Comparison of ENCODE assay signal across 8 cellular contexts in the genomic region with DNA sequence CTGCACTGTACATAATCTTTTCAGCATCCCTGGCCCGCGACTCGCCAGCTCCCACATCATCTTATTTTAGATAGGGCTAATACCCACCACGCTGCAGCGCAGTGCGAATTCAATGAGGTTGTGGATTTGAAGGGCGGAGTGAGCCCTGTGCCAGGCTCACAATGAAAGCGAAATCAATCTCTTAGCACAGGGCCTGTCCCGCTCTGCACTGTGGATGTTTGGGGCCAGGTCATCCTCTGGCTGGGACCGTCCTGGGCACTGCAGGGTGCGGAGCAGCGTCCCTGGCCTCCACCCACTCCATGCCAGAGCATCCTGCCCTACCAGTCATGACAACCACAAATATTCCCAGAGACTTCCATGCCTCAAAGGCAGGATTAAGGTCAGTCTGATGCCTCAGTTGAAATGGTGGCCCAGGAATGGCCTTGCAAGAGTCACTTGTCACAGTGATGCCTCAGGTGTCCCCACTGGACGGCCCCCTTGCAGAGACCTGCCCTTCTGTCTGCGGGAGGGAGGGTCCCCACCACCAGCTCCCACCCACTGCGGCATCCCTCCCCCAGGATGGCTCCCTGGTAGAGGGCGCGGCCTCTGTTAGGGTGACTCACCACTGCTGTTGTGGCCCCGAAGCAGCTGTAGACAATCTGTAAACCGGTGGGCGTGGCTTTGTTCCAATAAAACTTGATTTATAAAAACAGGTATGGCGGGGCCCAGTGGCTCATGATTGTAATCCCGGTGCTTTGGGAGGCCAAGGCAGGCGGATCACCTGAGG. TPM values are rescaled to one million over a fixed set of nuclear protein-coding genes. Genes with fewer than 3 reads are reported as not detected.
DNase-seq lines count a peak whose midpoint lies in the region; ATAC-seq, FAIRE-seq and TF ChIP-seq lines count a peak whose summit lies in the region.

No MANE protein-coding gene starts in this region.

- ATAC-seq in psoas muscle = no peak
- no peak for ATAC-seq in GM18873 (IDR thresholded peaks at IDR 0.05; ENCODE audit: low FRiP score, unreplicated experiment)
- ATAC-seq in GM19467 (IDR thresholded peaks at IDR 0.05; ENCODE audit: unreplicated experiment) = no peak

- peaks cover 16% of the 10 kb centered on the region for H3K4me1 ChIP-seq in psoas muscle

- TF ChIP-seq CTCF in 22Rv1 (IDR thresholded peaks at IDR 0.05) = no peak
- no peak for TF ChIP-seq CTCF in psoas muscle (IDR thresholded peaks at IDR 0.05)
- no peak for TF ChIP-seq CTCF in D721Med (IDR thresholded peaks at IDR 0.05; ENCODE audit: insufficient read depth, missing control alignments)

- FAIRE-seq in HTR-8/SVneo (lab: Jason Lieb, UNC) (peak; percentile 80), D721Med (lab: Jason Lieb, UNC) (no peak)

- H3K4me3 ChIP-seq in psoas muscle = peak overlapping the region; percentile 7

- H3K36me3 ChIP-seq in psoas muscle (ENCODE audit: insufficient read depth in 1 of 2, low read depth in 1 of 2) = no peaks in the 10 kb centered on the region

- no peaks in the 10 kb centered on the region for H3K27me3 ChIP-seq in psoas muscle (ENCODE audit: insufficient read depth in 3 of 3, low read length in 2 of 3)

- H3K9me3 ChIP-seq in psoas muscle = no peaks in the 10 kb centered on the region

- intact Hi-C loops in psoas muscle (cut with DNase I) = loop anchor here (5.0 to 10.0 kb wide), 4 partner anchors 103 to 180 kb away; no protein-coding TSS in a partner anchor

- DNase-seq in HTR-8/SVneo (ENCODE audit: insufficient read length, low spot score) = peak; percentile 83
- peak; percentile 34 to 72 for DNase-seq in activated CD4-positive, alpha-beta T cell treated with anti-CD3 and anti-CD28 coated beads, Interleukin-2, amount 50 U/mL, for 24 hours (ENCODE audit: low read depth in 1 of 2, low spot score in 1 of 2)
- DNase-seq in effector CD4-positive, alpha-beta T cell = peak; percentile 73
- DNase-seq in psoas muscle = no peak
- DNase-seq in D721Med (ENCODE audit: insufficient read length, low spot score) = no peak

- H3K27ac ChIP-seq in 22Rv1 (peak overlapping the region; percentile 62), psoas muscle (no peak overlapping the region)

- WGBS in psoas muscle, 3 donors = 77 to 82% (median 79%) methylated on average over 23 of the region's 23 CpGs

RNA-seq across cellular contexts. Expression of gene UHRF1, which starts 5.6 kb away (rescaled TPM):
- total RNA-seq in psoas muscle = 1 to 10 TPM in 1 of 4 donors, under 1 TPM in 3; 0.17 to 1.8 (median 0.43) TPM
- polyA plus RNA-seq in psoas muscle = 1 to 10 TPM in 1 of 3 donors, under 1 TPM in 2; 0.22 to 1.9 (median 0.27) TPM

RNA-seq across cellular contexts. Expression of gene ARRDC5, which starts 12.2 kb away (rescaled TPM):
- not detected for total RNA-seq in psoas muscle
- not detected for polyA plus RNA-seq in psoas muscle

RNA-seq across cellular contexts. Expression of gene PLIN3, which starts 47.5 kb away (rescaled TPM):
- total RNA-seq in psoas muscle = 100 to 1,000 TPM in 2 of 4 donors, 10 to 100 TPM in 2; 67.2 to 251 (median 90.0) TPM
- 100 to 1,000 TPM in 2 of 3 donors, 10 to 100 TPM in 1; 75.3 to 309 (median 142) TPM for polyA plus RNA-seq in psoas muscle

RNA-seq across cellular contexts. Expression of gene KDM4B, which starts 54.0 kb away (rescaled TPM):
- 10 to 100 TPM; 22.9 to 45.9 (median 37.8) TPM for total RNA-seq in psoas muscle
- 10 to 100 TPM in 2 of 3 donors, 1 to 10 TPM in 1; 9.3 to 29.5 (median 19.9) TPM for polyA plus RNA-seq in psoas muscle

Comparison
In these comparisons a context has a peak if more than half of its experiments do, and no peak if none do; other contexts are left out.
1. DNase-seq: peak in HTR-8/SVneo (single experiment), activated CD4-positive, alpha-beta T cell treated with anti-CD3 and anti-CD28 coated beads, Interleukin-2, amount 50 U/mL, for 24 hours (2 of 2) and effector CD4-positive, alpha-beta T cell (single experiment); none in psoas muscle (0 of 2) and D721Med (single experiment).